ENCODE assay signal across 8 cellular contexts in the genomic region with DNA sequence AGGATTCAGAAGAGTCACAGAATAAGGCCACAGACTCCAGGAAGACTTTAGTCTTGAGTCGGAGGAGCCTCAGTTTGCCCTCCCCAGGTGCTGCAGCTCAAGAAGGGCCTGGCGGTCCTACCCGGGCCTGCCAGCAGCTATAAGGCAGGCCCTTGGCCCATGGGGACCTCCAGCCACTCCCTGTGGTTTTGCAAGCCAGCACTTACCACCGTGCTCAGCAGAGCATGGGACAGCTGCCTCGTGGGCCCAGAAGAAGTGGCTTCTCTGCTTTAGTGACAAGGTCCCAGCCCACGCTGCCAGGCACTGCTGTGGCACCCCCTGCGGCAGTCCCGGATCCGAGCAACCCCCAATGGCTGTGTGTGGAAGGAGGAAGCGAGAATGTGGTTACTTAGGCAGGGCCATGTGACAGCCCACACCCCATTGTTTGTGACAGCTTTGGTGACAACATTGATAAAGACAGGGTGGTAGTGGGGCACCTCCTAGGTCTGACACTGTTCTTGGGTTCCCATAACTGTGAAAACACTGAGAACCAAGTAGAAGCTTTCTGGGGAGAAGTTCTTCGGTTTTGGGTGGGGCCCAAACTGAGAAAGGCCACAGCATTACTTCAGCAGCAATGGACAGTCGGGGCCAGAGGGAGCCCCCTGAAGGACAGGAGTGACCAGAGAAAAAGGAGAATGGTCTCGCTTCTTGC. TPM values are rescaled to one million over a fixed set of nuclear protein-coding genes. Genes with fewer than 3 reads are reported as not detected.
DNase-seq lines count a peak whose midpoint lies in the region; ATAC-seq and TF ChIP-seq lines count a peak whose summit lies in the region.

A gene with protein sequence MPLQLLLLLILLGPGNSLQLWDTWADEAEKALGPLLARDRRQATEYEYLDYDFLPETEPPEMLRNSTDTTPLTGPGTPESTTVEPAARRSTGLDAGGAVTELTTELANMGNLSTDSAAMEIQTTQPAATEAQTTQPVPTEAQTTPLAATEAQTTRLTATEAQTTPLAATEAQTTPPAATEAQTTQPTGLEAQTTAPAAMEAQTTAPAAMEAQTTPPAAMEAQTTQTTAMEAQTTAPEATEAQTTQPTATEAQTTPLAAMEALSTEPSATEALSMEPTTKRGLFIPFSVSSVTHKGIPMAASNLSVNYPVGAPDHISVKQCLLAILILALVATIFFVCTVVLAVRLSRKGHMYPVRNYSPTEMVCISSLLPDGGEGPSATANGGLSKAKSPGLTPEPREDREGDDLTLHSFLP (minus strand): TSS at position 361 of the 691 bp plus-strand sequence. CDS start 9,587 bp downstream, outside the sequence.

- DNase-seq in OCI-M1 (lab: John Stamatoyannopoulos, UW) = peak; percentile 88
- peak; percentile 83 for DNase-seq in activated T-helper 2 cell treated with anti-CD3 and anti-CD28 coated beads, Interferon-gamma antibody, Interleukin-2, Interleukin-4, amounts not matched to agents 10 μg/mL and 5 μg/mL and 100 μg/mL, durations not matched to agents 14 hours and 24 hours and 36 hours (ENCODE audit: low spot score)
- peak; percentile 95 for DNase-seq in lower lobe of right lung
- DNase-seq in stimulated activated CD8-positive, alpha-beta memory T cell treated with anti-CD3 and anti-CD28 coated beads, Interleukin-4, amount 100 ng/mL, for 48 hours = peak; percentile 89
- DNase-seq in PC-3 = no peak
- DNase-seq in MG63 = no peak

- peaks cover 65% of the 10 kb centered on the region for H3K4me1 Mint-ChIP-seq in activated T-helper 2 cell treated with anti-CD3 and anti-CD28 coated beads, Interferon-gamma antibody, Interleukin-2, Interleukin-4, amounts not matched to agents 10 μg/mL and 5 μg/mL and 100 μg/mL, durations not matched to agents 14 hours and 24 hours and 36 hours (ENCODE audit: low read depth)

- POLR2A ChIA-PET in PC-3 (lab: Charles Lee; ENCODE audit: unreplicated experiment) = no interaction called here

- H3K27me3 ChIP-seq in lower lobe of right lung (ENCODE audit: low read depth) (no peaks in the 10 kb centered on the region), PC-3 (ENCODE audit: low read length) (no peaks in the 10 kb centered on the region), MG63 (no peaks in the 10 kb centered on the region)

- H3K27ac Mint-ChIP-seq in activated T-helper 2 cell treated with anti-CD3 and anti-CD28 coated beads, Interferon-gamma antibody, Interleukin-2, Interleukin-4, amounts not matched to agents 10 μg/mL and 5 μg/mL and 100 μg/mL, durations not matched to agents 14 hours and 24 hours and 36 hours = peak within 1 kb of the TSS; percentile 99

- no peaks in the 10 kb centered on the region for H3K9me3 Mint-ChIP-seq in activated T-helper 2 cell treated with anti-CD3 and anti-CD28 coated beads, Interferon-gamma antibody, Interleukin-2, Interleukin-4, amounts not matched to agents 10 μg/mL and 5 μg/mL and 100 μg/mL, durations not matched to agents 14 hours and 24 hours and 36 hours

- intact Hi-C loops in activated T-helper 2 cell treated with anti-CD3 and anti-CD28 coated beads, Interferon-gamma antibody, Interleukin-2, Interleukin-4, amounts not matched to agents 10 μg/mL and 5 μg/mL and 100 μg/mL, durations not matched to agents 14 hours and 24 hours and 36 hours (cut with micrococcal nuclease) = loop anchor here (1.0 to 5.0 kb wide), 5 partner anchors 15 to 463 kb away; a partner anchor contains a TSS
- intact Hi-C loops in lower lobe of right lung (cut with DNase I) (no loop called here), PC-3 (cut with micrococcal nuclease) (loop anchor here (5.0 kb wide), 1 partner anchor 71 kb away; a partner anchor contains a TSS)

- H3K9me3 ChIP-seq in lower lobe of right lung (no peaks in the 10 kb centered on the region), PC-3 (ENCODE audit: low read length) (no peaks in the 10 kb centered on the region), MG63 (no peaks in the 10 kb centered on the region; the same call in 1 of the 2 replicates)

- H3K36me3 ChIP-seq in lower lobe of right lung (no peaks in the 10 kb centered on the region), PC-3 (ENCODE audit: low read depth, low read length) (no peaks in the 10 kb centered on the region), MG63 (peaks cover 4% of the 10 kb centered on the region; the same call in 1 of the 2 replicates)

- H3K9ac ChIP-seq in PC-3 (ENCODE audit: low read length) = no peak within 1 kb of the TSS

- H3K4me1 ChIP-seq in lower lobe of right lung (peaks cover 86% of the 10 kb centered on the region), PC-3 (ENCODE audit: insufficient read depth, low read length) (peaks cover 35% of the 10 kb centered on the region)

- TF ChIP-seq CTCF in lower lobe of right lung (IDR thresholded peaks at IDR 0.05) = no peak
- TF ChIP-seq CTCF in PC-3 (conservative IDR thresholded peaks at IDR 0.05; ENCODE audit: low read depth, low read length) = no peak

- H3K27ac ChIP-seq in lower lobe of right lung = peak within 1 kb of the TSS; percentile 85
- no peak within 1 kb of the TSS for H3K27ac ChIP-seq in PC-3 (ENCODE audit: low read length)

- no peaks in the 10 kb centered on the region for H3K79me2 ChIP-seq in PC-3 (ENCODE audit: low read length)

- H3K4me3 ChIP-seq in lower lobe of right lung (peak within 1 kb of the TSS; percentile 50), PC-3 (ENCODE audit: low read length) (no peak within 1 kb of the TSS), MG63 (no peak within 1 kb of the TSS)

- peak within 1 kb of the TSS; percentile 98 for H3K4me3 Mint-ChIP-seq in activated T-helper 2 cell treated with anti-CD3 and anti-CD28 coated beads, Interferon-gamma antibody, Interleukin-2, Interleukin-4, amounts not matched to agents 10 μg/mL and 5 μg/mL and 100 μg/mL, durations not matched to agents 14 hours and 24 hours and 36 hours (ENCODE audit: low read depth)

- BruUV-seq in PC-3 (replicated peaks; lab: Mats Ljungman, UMichigan) = no TSS peak

- no peak within 1 kb of the TSS for H3K4me2 ChIP-seq in PC-3 (ENCODE audit: low read length)

- ATAC-seq in GM18502 (IDR thresholded peaks at IDR 0.05; ENCODE audit: poor library complexity, unreplicated experiment) (peak; percentile 63), HG02870 (IDR thresholded peaks at IDR 0.05; ENCODE audit: unreplicated experiment) (peak; percentile 44), lower lobe of right lung (peak; percentile 53 to 88), PC-3 (no peak)

- H3F3A ChIP-seq in PC-3 (ENCODE audit: low read length, unreplicated experiment) = peaks cover 5% of the 10 kb centered on the region

- no peaks in the 10 kb centered on the region for H3K27me3 Mint-ChIP-seq in activated T-helper 2 cell treated with anti-CD3 and anti-CD28 coated beads, Interferon-gamma antibody, Interleukin-2, Interleukin-4, amounts not matched to agents 10 μg/mL and 5 μg/mL and 100 μg/mL, durations not matched to agents 14 hours and 24 hours and 36 hours (ENCODE audit: low read depth)

- H3K36me3 Mint-ChIP-seq in activated T-helper 2 cell treated with anti-CD3 and anti-CD28 coated beads, Interferon-gamma antibody, Interleukin-2, Interleukin-4, amounts not matched to agents 10 μg/mL and 5 μg/mL and 100 μg/mL, durations not matched to agents 14 hours and 24 hours and 36 hours (ENCODE audit: low read depth) = peaks cover 14% of the 10 kb centered on the region

- no peaks in the 10 kb centered on the region for H4K20me1 ChIP-seq in PC-3 (ENCODE audit: low read length)

- CTCF ChIA-PET in PC-3 (lab: Charles Lee) = no interaction called here

- H2AFZ ChIP-seq in PC-3 (ENCODE audit: low read length) = no peak within 1 kb of the TSS

- H3K9me2 ChIP-seq in PC-3 (replicated peaks; ENCODE audit: low read length) = no peaks in the 10 kb centered on the region

RNA-seq across cellular contexts. Expression of the gene that starts here (rescaled TPM):
- 52.1 and 55.6 TPM in 2 replicates for total RNA-seq in activated T-helper 2 cell treated with anti-CD3 and anti-CD28 coated beads, Interferon-gamma antibody, Interleukin-2, Interleukin-4, amounts not matched to agents 10 μg/mL and 5 μg/mL and 100 μg/mL, durations not matched to agents 14 hours and 24 hours and 36 hours
- total RNA-seq in lower lobe of right lung (59.9 TPM), PC-3 (2014; rRNA removed) (0.63 and 0.73 TPM in 2 replicates)
- total RNA-seq in MG63 (2014; rRNA removed; shearing (Covaris generic); ENCODE audit: low replicate concordance) = 0.39 and 2.5 TPM in 2 replicates

Comparison
In these comparisons a context has a peak if more than half of its experiments do, and no peak if none do; other contexts are left out.
1. RNA of the gene that starts here (total RNA-seq): 59.9 TPM in lower lobe of right lung (single experiment) and 52.1 to 55.6 TPM in activated T-helper 2 cell treated with anti-CD3 and anti-CD28 coated beads, Interferon-gamma antibody, Interleukin-2, Interleukin-4, amounts not matched to agents 10 μg/mL and 5 μg/mL and 100 μg/mL, durations not matched to agents 14 hours and 24 hours and 36 hours; 0.39 to 2.5 TPM in MG63 and 0.63 to 0.73 TPM in PC-3; every median in the first group is over 10 times any median in the second.
2. DNase-seq: peak in OCI-M1 (single experiment), activated T-helper 2 cell treated with anti-CD3 and anti-CD28 coated beads, Interferon-gamma antibody, Interleukin-2, Interleukin-4, amounts not matched to agents 10 μg/mL and 5 μg/mL and 100 μg/mL, durations not matched to agents 14 hours and 24 hours and 36 hours (single experiment), lower lobe of right lung (single experiment) and stimulated activated CD8-positive, alpha-beta memory T cell treated with anti-CD3 and anti-CD28 coated beads, Interleukin-4, amount 100 ng/mL, for 48 hours (single experiment); none in PC-3 (single experiment) and MG63 (single experiment).